8 cellular contexts compared by ENCODE assay signal in the genomic region with DNA sequence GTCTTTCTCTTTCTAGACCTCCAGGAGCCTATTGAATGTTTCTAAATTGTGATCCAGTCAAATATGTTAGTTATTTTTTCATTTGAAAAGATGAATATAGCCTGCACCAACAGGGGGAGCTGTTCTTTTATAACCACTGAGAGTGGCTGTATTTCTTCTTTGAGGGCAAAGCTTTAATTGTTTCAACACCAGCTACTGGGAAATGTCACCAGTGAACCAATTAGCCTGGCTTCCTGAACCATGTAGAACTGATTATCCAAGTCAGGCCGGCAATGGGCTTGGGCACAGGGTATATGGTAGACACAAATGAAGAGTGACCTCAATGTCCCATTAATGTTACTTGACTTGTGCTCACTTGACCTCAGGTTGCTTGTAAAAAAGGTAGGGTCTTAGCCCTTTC. TPM values are rescaled to one million over a fixed set of nuclear protein-coding genes. Genes with fewer than 3 reads are reported as not detected.
A peak's percentile ranks its signal among the peaks of the same experiment; 100 is the strongest.
DNase-seq lines count a peak whose midpoint lies in the region; ATAC-seq and TF ChIP-seq lines count a peak whose summit lies in the region.

No MANE protein-coding gene starts in this region.

- no peaks in the 10 kb centered on the region for H3K79me2 ChIP-seq in PC-9 (ENCODE audit: low read depth)

- ATAC-seq in memory B cell (ENCODE audit: low read depth), result no peak
- no peak for ATAC-seq in HG02885 (IDR thresholded peaks at IDR 0.05; ENCODE audit: poor library complexity, unreplicated experiment)
- no peak for ATAC-seq in HG02763 (IDR thresholded peaks at IDR 0.05; ENCODE audit: unreplicated experiment)

- CTCF ChIA-PET in PC-9 (lab: Charles Lee), result interaction anchor here (0.6 to 1.0 kb wide), 3 partner anchors 33 to 133 kb away, joined by 3 to 9 read pairs (median 3); no protein-coding TSS in a partner anchor

- no TSS peak for BruUV-seq in PC-9 (replicated peaks; lab: Mats Ljungman, UMichigan)

- POLR2A ChIA-PET in PC-9 (lab: Charles Lee; ENCODE audit: unreplicated experiment), result interaction anchor here (0.6 kb wide), 2 partner anchors 83 to 90 kb away, joined by 4 to 6 read pairs; a partner anchor contains a TSS

- peaks cover 2% of the 10 kb centered on the region for H3K27me3 Mint-ChIP-seq in memory B cell

- H3K4me1 ChIP-seq in PC-9 (replicated peaks; ENCODE audit: insufficient read depth), result peaks cover 23% of the 10 kb centered on the region

- intact Hi-C loops in PC-9 (cut with micrococcal nuclease; ENCODE audit: unreplicated experiment), result loop anchor here (2.0 kb wide), 1 partner anchor 73 kb away; no protein-coding TSS in a partner anchor

- H3K9me3 ChIP-seq in PC-9 (ENCODE audit: insufficient read depth, low read depth), result no peaks in the 10 kb centered on the region

- peaks cover 26% of the 10 kb centered on the region for H3K4me1 Mint-ChIP-seq in memory B cell

- no peaks in the 10 kb centered on the region for H3K9me3 Mint-ChIP-seq in memory B cell

- peaks cover 20% of the 10 kb centered on the region for H3F3A ChIP-seq in PC-9 (ENCODE audit: insufficient read depth, low read depth)

- no peak overlapping the region for H3K4me3 Mint-ChIP-seq in memory B cell

- H3K36me3 Mint-ChIP-seq in memory B cell, result no peaks in the 10 kb centered on the region

- no peak for DNase-seq in PC-9
- no peak for DNase-seq in astrocyte of the cerebellum (ENCODE audit: low read depth)
- peak; percentile 42 to 53 for DNase-seq in memory B cell (ENCODE audit: low spot score in 2 of 2)
- no peak for DNase-seq in NCI-H1105 treated with DMSO at 0.1 percent for 48 hours (lab: John Stamatoyannopoulos, UW)

- H3K27me3 ChIP-seq in PC-9 (ENCODE audit: insufficient read depth, low read depth), result no peaks in the 10 kb centered on the region

- no peaks in the 10 kb centered on the region for H3K36me3 ChIP-seq in PC-9 (ENCODE audit: low read depth)

- H3K4me3 ChIP-seq in GM12875 (ENCODE audit: low read depth, low read length) (no peak overlapping the region), PC-9 (no peak overlapping the region), astrocyte of the cerebellum (ENCODE audit: low read depth, low read length) (no peak overlapping the region)

- no peak overlapping the region for H3K4me2 ChIP-seq in PC-9

- H3K27ac ChIP-seq in 22Rv1, result no peak overlapping the region
- H3K27ac ChIP-seq in PC-9, result no peak overlapping the region

- H3K27ac Mint-ChIP-seq in memory B cell, result peak overlapping the region; percentile 20

- in situ Hi-C loops in astrocyte of the cerebellum (cut with HindIII; ENCODE audit: low sequenced_read_pairs), result no loop called here

- H2AFZ ChIP-seq in PC-9, result no peak overlapping the region

- no peaks in the 10 kb centered on the region for H3K9me2 ChIP-seq in PC-9 (ENCODE audit: insufficient read depth)

- TF ChIP-seq CTCF in 22Rv1 (IDR thresholded peaks at IDR 0.05) (peak; percentile 81), GM12875 (IDR thresholded peaks at IDR 0.05; ENCODE audit: borderline replicate concordance, insufficient read depth, low read depth, low read length) (peak; percentile 44; the same call in 1 of the 2 replicates), PC-9 (conservative IDR thresholded peaks at IDR 0.05) (peak; percentile 81), astrocyte of the cerebellum (IDR thresholded peaks at IDR 0.05; ENCODE audit: low read depth, low read length, missing control alignments) (peak; percentile 27)

- H4K20me1 ChIP-seq in PC-9 (ENCODE audit: insufficient read depth), result no peaks in the 10 kb centered on the region

RNA-seq across cellular contexts. Expression of a gene that starts 4.8 kb away (rescaled TPM):
- total RNA-seq in PC-9 (2021), result 7.9 and 9.6 TPM in 2 replicates

Comparison
In these comparisons a context has a peak if more than half of its experiments do, and no peak if none do; other contexts are left out.
1. CTCF ChIP-seq: peak in every context shown above with its lines; median percentile 81 in 22Rv1; 81 in PC-9; 44 in GM12875; 27 in astrocyte of the cerebellum.
2. DNase-seq: peak in memory B cell (2 of 2); none in PC-9 (0 of 2), astrocyte of the cerebellum (single experiment) and NCI-H1105 treated with DMSO at 0.1 percent for 48 hours (single experiment).